Comparison of ENCODE assay signal across 16 cellular contexts in genomic region chr1:233909195-233909594, GRCh38. TPM values are rescaled to one million over a fixed set of nuclear protein-coding genes. Genes with fewer than 3 reads are reported as not detected.
A peak's percentile ranks its signal among the peaks of the same experiment; 100 is the strongest.
DNase-seq lines count a peak whose midpoint lies in the region; ATAC-seq, FAIRE-seq and TF ChIP-seq lines count a peak whose summit lies in the region.
"Had no signal": no experiment of that assay in that cellular context is flagged by ENCODE, and none has a peak within 500 bp of the region (broad histone marks: within the 10 kb centered on the region; RNA-seq: fewer than 3 reads in every experiment).

No MANE protein-coding gene starts in this region.

- in situ Hi-C loops in GM12878 (cut with MboI) = no loop called here

- H3K4me3 ChIP-seq in GM12878 (no peak overlapping the region), sigmoid colon (no peak overlapping the region)
- H3K4me3 ChIP-seq: hepatocyte, left ventricle myocardium inferior, uterus had no signal

- no peak for FAIRE-seq in GM12878 (lab: Jason Lieb, UNC)
- FAIRE-seq: D721Med had no signal

- TF ChIP-seq EP300 in GM12878 (IDR thresholded peaks at IDR 0.05; ENCODE audit: borderline replicate concordance in 1 of 2, control insufficient read depth in 1 of 2, low read depth in 2 of 2, low read length in 2 of 2) (no peak), sigmoid colon (IDR thresholded peaks at IDR 0.05) (no peak)

- no peak overlapping the region for H3K4me2 ChIP-seq in GM12878 (ENCODE audit: control insufficient read depth, insufficient read depth)
- H3K4me2 ChIP-seq: hepatocyte had no signal

- H3K79me2 ChIP-seq in GM12878 (ENCODE audit: control insufficient read depth, insufficient read depth, low read length) = no peaks in the 10 kb centered on the region
- H3K79me2 ChIP-seq: hepatocyte had no signal

- POLR2A ChIA-PET in GM12878 (lab: Charles Lee) = no interaction called here

- no peak overlapping the region for H2AFZ ChIP-seq in GM12878 (ENCODE audit: control insufficient read depth, low read depth, low read length)
- H2AFZ ChIP-seq: hepatocyte had no signal

- DNase-seq in Daoy (ENCODE audit: low read depth) (peak; percentile 88), NCI-H2029 (lab: John Stamatoyannopoulos, UW) (peak; percentile 35), GM12878 (ENCODE audit: low read depth, low spot score) (no peak), kidney tubule cell (ENCODE audit: low spot score) (peak; percentile 99), SIG-M5 (lab: John Stamatoyannopoulos, UW) (no peak), RKO (ENCODE audit: low spot score) (no peak), GOT3 (lab: John Stamatoyannopoulos, UW) (no peak), sigmoid colon (no peak)
- DNase-seq: activated naive CD4-positive, alpha-beta T cell treated with anti-CD3 and anti-CD28 coated beads for 36 hours; left ventricle myocardium inferior; NCI-H82; T-helper 17 cell; uterus had no signal

- CTCF ChIA-PET in GM12878 (lab: Yijun Ruan, JAX) = no interaction called here

- no peaks in the 10 kb centered on the region for H4K20me1 ChIP-seq in GM12878 (ENCODE audit: control insufficient read depth, insufficient read depth)

- no peak for TF ChIP-seq RAD21 in GM12878 (IDR thresholded peaks at IDR 0.05; ENCODE audit: insufficient read depth, low read depth, low read length)

- H3K4me1 ChIP-seq in GM12878 (ENCODE audit: control insufficient read depth, insufficient read depth, low read length) (no peaks in the 10 kb centered on the region), sigmoid colon (peaks cover 0 to 5% (median 0%) of the 10 kb centered on the region in 4 donors)
- H3K4me1 ChIP-seq: uterus had no signal

- BruUV-seq in GM12878 (replicated peaks; lab: Mats Ljungman, UMichigan) = no TSS peak

- no peak overlapping the region for H3K9ac ChIP-seq in GM12878 (ENCODE audit: control insufficient read depth, insufficient read depth, low read length)

- RAD21 ChIA-PET in GM12878 (lab: Charles Lee; ENCODE audit: unreplicated experiment) = no interaction called here

- TF ChIP-seq CTCF in GM12878 (IDR thresholded peaks at IDR 0.05 in 2 of 3, conservative IDR thresholded peaks at IDR 0.05 in 1 of 3; ENCODE audit: control insufficient read depth in 2 of 3, extremely low read depth in 1 of 3, insufficient read depth in 1 of 3, low read depth in 3 of 3, low read length in 3 of 3) (no peak), sigmoid colon (IDR thresholded peaks at IDR 0.05) (no peak)

- no peak for ATAC-seq in GM12878
- ATAC-seq: T-helper 17 cell had no signal

- H3K36me3 ChIP-seq in GM12878 (ENCODE audit: control insufficient read depth in 2 of 2, insufficient read depth in 2 of 2, low read length in 1 of 2) (no peaks in the 10 kb centered on the region), sigmoid colon (no peaks in the 10 kb centered on the region)
- H3K36me3 ChIP-seq: left ventricle myocardium inferior, uterus had no signal

- H3K9me3 ChIP-seq in GM12878 (replicated peaks; ENCODE audit: control insufficient read depth, insufficient read depth, low read length) (peaks cover 3% of the 10 kb centered on the region; the same call in 2 of the 3 replicates), sigmoid colon (no peaks in the 10 kb centered on the region)
- H3K9me3 ChIP-seq: left ventricle myocardium inferior, uterus had no signal

- SMC1A ChIA-PET in GM12878 (lab: Charles Lee; ENCODE audit: uncharacterized antibody, unreplicated experiment) = interaction anchor here (0.7 kb wide), 1 partner anchor 11 kb away, joined by 3 read pairs; no protein-coding TSS in a partner anchor

- TF ChIP-seq POLR2A in GM12878 (IDR thresholded peaks at IDR 0.05; ENCODE audit: low read depth, low read length) (no peak), sigmoid colon (IDR thresholded peaks at IDR 0.05) (no peak)

- 0% methylated on average over 1 of the region's 1 CpG for WGBS in GM12878 (ENCODE audit: insufficient coverage, insufficient replicate concordance, low lambda C conversion rate, missing lambda C conversion rate)
- 38 to 60% methylated on average over 1 of the region's 1 CpG for WGBS in sigmoid colon, 2 donors

- H3K27me3 ChIP-seq in GM12878 (replicated peaks in 1 of 2; ENCODE audit: control insufficient read depth in 2 of 2, insufficient read depth in 2 of 2, low read length in 1 of 2) = peaks cover 2 to 5% of the 10 kb centered on the region in 2 experiments
- H3K27me3 ChIP-seq in sigmoid colon = peaks cover 7 to 23% (median 15%) of the 10 kb centered on the region in 3 donors
- H3K27me3 ChIP-seq: uterus had no signal

- intact Hi-C loops in GM12878 (cut with micrococcal nuclease; ENCODE audit: unreplicated experiment) = no loop called here
- intact Hi-C loops in sigmoid colon (cut with DNase I) = no loop called here

- no peak overlapping the region for H3K27ac ChIP-seq in GM12878 (ENCODE audit: control insufficient read depth, insufficient read depth)
- no peak overlapping the region for H3K27ac ChIP-seq in sigmoid colon
- H3K27ac ChIP-seq: hepatocyte, left ventricle myocardium inferior, uterus had no signal

TF ChIP-seq in GM12878, 131 proteins besides CTCF, POLR2A, EP300 and RAD21:
- TF ChIP-seq ZBED1 (IDR thresholded peaks at IDR 0.05; ENCODE audit: borderline replicate concordance) (no peak), SPI1 (IDR thresholded peaks at IDR 0.05; ENCODE audit: borderline replicate concordance, insufficient read depth, low read depth, low read length) (0 out of 2 replicates have a peak, but pooled peaks have one; percentile 9), LARP7 (IDR thresholded peaks at IDR 0.05) (no peak), SIN3A (IDR thresholded peaks at IDR 0.05; ENCODE audit: low read depth, low read length) (no peak), E4F1 (IDR thresholded peaks at IDR 0.05; ENCODE audit: borderline replicate concordance, partially characterized antibody) (no peak)
TF ChIP-seq in GM12878: peak in this region for 1.

RNA-seq across cellular contexts. Expression of gene SLC35F3, which starts 4.7 kb away (rescaled TPM):
- total RNA-seq in Daoy (2014; rRNA removed; shearing (Covaris generic)) = 4.9 and 7.5 TPM in 2 replicates
- 9.3 and 11.4 TPM in 2 replicates for total RNA-seq in GM12878 (2013; cell fraction: nucleolus; rRNA removed)
- 8.0 and 9.0 TPM in 2 replicates for total RNA-seq in GM12878 (2014; rRNA removed)
- 4.9 and 5.2 TPM in 2 replicates for total RNA-seq in GM12878 (2014; rRNA removed; fragmentation: Illumina TruSeq; extraction: Trizol)
- total RNA-seq in GM12878 (2021) = 8.4 and 8.6 TPM in 2 replicates
- 0.10 TPM for polyA plus RNA-seq in GM12878 (2011; ENCODE audit: low read depth)
- polyA plus RNA-seq in GM12878 (2011; rRNA removed) = 1.4 and 1.6 TPM in 2 replicates
- 0.91 and 1.3 TPM in 2 replicates for polyA plus RNA-seq in GM12878 (2011; cell fraction: cytosol; rRNA removed)
- polyA plus RNA-seq in GM12878 (2011; cell fraction: nucleus; rRNA removed) = 0.92 and 0.96 TPM in 2 replicates
- 0.27 and 0.51 TPM in 2 replicates for polyA plus RNA-seq in GM12878 (2012)
- 6.2 and 7.0 TPM in 2 replicates for polyA plus RNA-seq in GM12878 (2014; fragmentation: Illumina TruSeq; extraction: Trizol)
- polyA plus RNA-seq in GM12878 (2014; fragmentation: Nextera tagmentation; extraction: Ambion mirVana) = 1 to 10 TPM; 1.0 to 2.2 TPM
- polyA plus RNA-seq in GM12878 (2014; rRNA removed) = 6.0 and 6.5 TPM in 2 replicates
- polyA plus RNA-seq in GM12878 (2016; fragmentation: Nextera tagmentation; extraction: Ambion mirVana) = 1 to 10 TPM; 5.3 to 6.1 TPM
- 0.66 and 0.98 TPM in 2 replicates for polyA minus RNA-seq in GM12878 (2011; rRNA and poly(A)+ RNA removed)
- not detected in 2 replicates for polyA minus RNA-seq in GM12878 (2011; cell fraction: cytosol; rRNA and poly(A)+ RNA removed)
- 0.48 and 0.77 TPM in 2 replicates for polyA minus RNA-seq in GM12878 (2011; cell fraction: nucleus; rRNA and poly(A)+ RNA removed)
- under 1 TPM in 3 of 4 donors, not detected in 1; 0.28 to 0.54 (median 0.49) TPM for total RNA-seq in sigmoid colon
- under 1 TPM in 2 of 3 donors, not detected in 1; under 0.01 to 0.07 TPM for polyA plus RNA-seq in sigmoid colon
- total RNA-seq: activated naive CD4-positive, alpha-beta T cell treated with anti-CD3 and anti-CD28 coated beads for 36 hours; fibroblast of lung; left ventricle myocardium inferior had no signal
- polyA plus RNA-seq: fibroblast of lung had no signal

Comparison
In these comparisons a context has a peak if more than half of its experiments do, and no peak if none do; other contexts are left out.
1. DNase-seq: peak in Daoy (single experiment), NCI-H2029 (single experiment) and kidney tubule cell (single experiment); none in GM12878 (single experiment), SIG-M5 (single experiment), RKO (single experiment), GOT3 (single experiment) and sigmoid colon (single experiment).